Comparison of ENCODE assay signal across 7 cellular contexts in the genomic region with DNA sequence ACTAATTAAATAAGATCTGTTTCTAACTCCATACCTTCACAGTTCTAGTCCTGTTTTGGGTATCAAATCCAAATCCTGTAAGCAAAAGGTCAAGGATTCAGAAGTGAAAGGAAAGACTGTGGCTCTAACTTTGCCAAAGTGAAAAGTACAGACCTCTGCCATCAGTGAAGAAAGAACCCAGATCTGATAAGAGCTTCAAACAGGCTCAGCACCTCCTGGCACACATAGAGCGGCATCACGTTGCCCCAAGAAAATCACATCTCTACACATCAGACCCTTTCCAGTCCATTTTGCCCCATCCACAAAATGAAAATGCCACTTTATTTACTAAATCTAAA. TPM values are rescaled to one million over a fixed set of nuclear protein-coding genes. Genes with fewer than 3 reads are reported as not detected.
DNase-seq lines count a peak whose midpoint lies in the region; ATAC-seq and FAIRE-seq lines count a peak whose summit lies in the region.

No MANE protein-coding gene starts in this region.

- CTCF ChIA-PET in activated CD8-positive, alpha-beta T cell treated with anti-CD3 and anti-CD28 coated beads, Interleukin-2, amount 10 ng/mL, durations not matched to agents 7 days and 5 days (lab: Charles Lee), result interaction anchor here (0.6 to 7.3 kb wide), 47 partner anchors 9 to 749 kb away, joined by 3 to 253 read pairs (median 5); a partner anchor contains a TSS

- POLR2A ChIA-PET in activated CD8-positive, alpha-beta T cell treated with anti-CD3 and anti-CD28 coated beads, Interleukin-2, amount 10 ng/mL, durations not matched to agents 7 days and 5 days (lab: Charles Lee), result interaction anchor here (0.7 to 1.7 kb wide), 4 partner anchors 23 to 354 kb away, joined by 3 to 8 read pairs (median 6); a partner anchor contains a TSS

- H3K4me1 ChIP-seq in HUES6 (ENCODE audit: control insufficient read depth, insufficient read depth, low read length) (peaks cover 16% of the 10 kb centered on the region), iPS-18a (ENCODE audit: control insufficient read depth, low read depth, low read length) (peaks cover 11% of the 10 kb centered on the region)

- peak overlapping the region; percentile 44 for H3K27ac Mint-ChIP-seq in activated CD8-positive, alpha-beta T cell treated with anti-CD3 and anti-CD28 coated beads, Interleukin-2, amount 10 ng/mL, durations not matched to agents 7 days and 5 days
- H3K27ac Mint-ChIP-seq in stimulated activated memory B cell treated with anti-CD40 and anti-IgM and Interleukin-4, amounts not matched to agents 10 μg/mL and 1 μg/mL and 100 μg/mL, for 72 hours, result peak overlapping the region; percentile 74

- H3K9ac ChIP-seq in HUES6 (ENCODE audit: low read length), result peak overlapping the region; percentile 88
- peak overlapping the region; percentile 49 for H3K9ac ChIP-seq in iPS-18a (ENCODE audit: low read length)

- FAIRE-seq in RCC 7860 (lab: Jason Lieb, UNC), result no peak

- H3K4me3 Mint-ChIP-seq in activated CD8-positive, alpha-beta T cell treated with anti-CD3 and anti-CD28 coated beads, Interleukin-2, amount 10 ng/mL, durations not matched to agents 7 days and 5 days, result no peak overlapping the region
- H3K4me3 Mint-ChIP-seq in stimulated activated memory B cell treated with anti-CD40 and anti-IgM and Interleukin-4, amounts not matched to agents 10 μg/mL and 1 μg/mL and 100 μg/mL, for 72 hours, result no peak overlapping the region

- H3K36me3 Mint-ChIP-seq in activated CD8-positive, alpha-beta T cell treated with anti-CD3 and anti-CD28 coated beads, Interleukin-2, amount 10 ng/mL, durations not matched to agents 7 days and 5 days (ENCODE audit: low read depth), result peaks cover 14% of the 10 kb centered on the region
- H3K36me3 Mint-ChIP-seq in stimulated activated memory B cell treated with anti-CD40 and anti-IgM and Interleukin-4, amounts not matched to agents 10 μg/mL and 1 μg/mL and 100 μg/mL, for 72 hours, result peaks cover 5% of the 10 kb centered on the region

- H3K9me3 Mint-ChIP-seq in activated CD8-positive, alpha-beta T cell treated with anti-CD3 and anti-CD28 coated beads, Interleukin-2, amount 10 ng/mL, durations not matched to agents 7 days and 5 days (ENCODE audit: insufficient read depth), result no peaks in the 10 kb centered on the region
- H3K9me3 Mint-ChIP-seq in stimulated activated memory B cell treated with anti-CD40 and anti-IgM and Interleukin-4, amounts not matched to agents 10 μg/mL and 1 μg/mL and 100 μg/mL, for 72 hours, result no peaks in the 10 kb centered on the region

- H3K9me3 ChIP-seq in HUES6 (ENCODE audit: control insufficient read depth, insufficient read depth, low read depth, low read length) (no peaks in the 10 kb centered on the region), iPS-18a (ENCODE audit: control insufficient read depth, low read depth, low read length) (no peaks in the 10 kb centered on the region)

- H3K27me3 Mint-ChIP-seq in activated CD8-positive, alpha-beta T cell treated with anti-CD3 and anti-CD28 coated beads, Interleukin-2, amount 10 ng/mL, durations not matched to agents 7 days and 5 days (ENCODE audit: low read depth), result no peaks in the 10 kb centered on the region
- no peaks in the 10 kb centered on the region for H3K27me3 Mint-ChIP-seq in stimulated activated memory B cell treated with anti-CD40 and anti-IgM and Interleukin-4, amounts not matched to agents 10 μg/mL and 1 μg/mL and 100 μg/mL, for 72 hours

- H3K36me3 ChIP-seq in HUES6 (ENCODE audit: control insufficient read depth, insufficient read depth, low read length) (no peaks in the 10 kb centered on the region), iPS-18a (ENCODE audit: control insufficient read depth, low read depth, low read length) (no peaks in the 10 kb centered on the region)

- DNase-seq in activated CD8-positive, alpha-beta T cell treated with anti-CD3 and anti-CD28 coated beads, Interleukin-2, amount 10 ng/mL, durations not matched to agents 7 days and 5 days, result no peak
- DNase-seq in middle frontal gyrus (ENCODE audit: extremely low spot score, low spot score) (no peak), RCC 7860 (ENCODE audit: low spot score) (no peak)

- H3K4me3 ChIP-seq in HUES6 (ENCODE audit: low read depth, low read length) (no peak overlapping the region; the same call in 1 of the 2 replicates), iPS-18a (ENCODE audit: low read length) (no peak overlapping the region)

- H3K27ac ChIP-seq in HUES6 (ENCODE audit: low read depth, low read length) (peak overlapping the region; percentile 88; the same call in 1 of the 2 replicates), iPS-18a (ENCODE audit: low read length) (no peak overlapping the region)

- ATAC-seq in activated CD8-positive, alpha-beta T cell treated with anti-CD3 and anti-CD28 coated beads, Interleukin-2, amount 10 ng/mL, durations not matched to agents 7 days and 5 days, result peak; percentile 35
- no peak for ATAC-seq in stimulated activated memory B cell treated with anti-CD40 and anti-IgM and Interleukin-4, amounts not matched to agents 10 μg/mL and 1 μg/mL and 100 μg/mL, for 72 hours
- ATAC-seq in GM21825 (IDR thresholded peaks at IDR 0.05; ENCODE audit: unreplicated experiment), result no peak

- H3K4me1 Mint-ChIP-seq in activated CD8-positive, alpha-beta T cell treated with anti-CD3 and anti-CD28 coated beads, Interleukin-2, amount 10 ng/mL, durations not matched to agents 7 days and 5 days (ENCODE audit: low read depth), result peaks cover 32% of the 10 kb centered on the region
- H3K4me1 Mint-ChIP-seq in stimulated activated memory B cell treated with anti-CD40 and anti-IgM and Interleukin-4, amounts not matched to agents 10 μg/mL and 1 μg/mL and 100 μg/mL, for 72 hours, result peaks cover 34% of the 10 kb centered on the region

- H3K27me3 ChIP-seq in HUES6 (ENCODE audit: control insufficient read depth, insufficient read depth, low read length) (no peaks in the 10 kb centered on the region), iPS-18a (ENCODE audit: control insufficient read depth, insufficient read depth, low read length) (no peaks in the 10 kb centered on the region)

RNA-seq across cellular contexts. Expression of a gene that starts 23.2 kb away (rescaled TPM):
- total RNA-seq in activated CD8-positive, alpha-beta T cell treated with anti-CD3 and anti-CD28 coated beads, Interleukin-2, amount 10 ng/mL, durations not matched to agents 7 days and 5 days, result 10 to 100 TPM; 61.4 to 63.2 TPM
